29 cellular contexts compared by ENCODE assay signal in genomic region chr3:48891606-48892005, GRCh38.
"Had no signal": no experiment of that assay in that cellular context is flagged by ENCODE, and none has a peak within 500 bp of the region (broad histone marks: within the 10 kb centered on the region; RNA-seq: fewer than 3 reads in every experiment).

No MANE protein-coding gene starts in this region.

- H3K4me1 ChIP-seq: vagina had no signal

- H3K9ac ChIP-seq: parathyroid adenoma had no signal

- H3K27me3 Mint-ChIP-seq: naive B cell; natural killer cell treated with Interleukin-12 subunit alpha and Interleukin-12 subunit beta and Interleukin-15 and Interleukin-18, amount 100 ng/mL, for 72 hours; progenitor cell of endocrine pancreas had no signal

- DNase-seq: effector CD4-positive, alpha-beta T cell; endodermal cell; heart left ventricle; hippocampal formation; islet precursor cell; kidney glomerular epithelial cell; left colon; left ventricle myocardium superior; lower lobe of right lung; naive B cell; right lobe of liver; stimulated activated CD4-positive, alpha-beta T cell treated with anti-CD3 and anti-CD28 coated beads, Interleukin-12 subunit alpha, Interleukin-12 subunit beta, amount 100 ng/mL, for 4 hours; stimulated activated CD4-positive, alpha-beta T cell treated with anti-CD3 and anti-CD28 coated beads, Interleukin-1b, Interleukin-23, amount 100 ng/mL, for 48 hours; stimulated activated CD4-positive, alpha-beta T cell treated with anti-CD3 and anti-CD28 coated beads, Interleukin-4, amount 100 ng/mL, for 1 hour; stimulated activated CD8-positive, alpha-beta memory T cell treated with anti-CD3 and anti-CD28 coated beads, Interleukin-4, amount 100 ng/mL, for 48 hours; stimulated activated naive CD4-positive, alpha-beta T cell treated with Interleukin-2 at 50 U/mL for 16 hours; stomach; thyroid gland; trophoblast cell had no signal

- H3K4me3 ChIP-seq: coronary artery, esophagus muscularis mucosa, gastroesophageal sphincter, heart left ventricle, lower lobe of right lung, right lobe of liver, smooth muscle cell, stomach, thyroid gland, vagina had no signal

- H3K36me3 ChIP-seq: thyroid gland, vagina had no signal

- ATAC-seq: foreskin keratinocyte; gastroesophageal sphincter; heart left ventricle; left colon; left ventricle myocardium superior; lower lobe of right lung; natural killer cell treated with Interleukin-12 subunit alpha and Interleukin-12 subunit beta and Interleukin-15 and Interleukin-18, amount 100 ng/mL, for 72 hours; right lobe of liver had no signal

- H2AFZ ChIP-seq: parathyroid adenoma had no signal

- H3K4me1 Mint-ChIP-seq: endodermal cell, neural crest cell had no signal

- H3K9me3 Mint-ChIP-seq: endodermal cell; naive B cell; natural killer cell treated with Interleukin-12 subunit alpha and Interleukin-12 subunit beta and Interleukin-15 and Interleukin-18, amount 100 ng/mL, for 72 hours; neural crest cell had no signal

- H3K27ac Mint-ChIP-seq: endodermal cell, naive B cell, progenitor cell of endocrine pancreas had no signal

- H3K27me3 ChIP-seq: esophagus muscularis mucosa, foreskin keratinocyte, gastroesophageal sphincter, heart left ventricle, right lobe of liver, stomach, thyroid gland, vagina had no signal

- H3K4me2 ChIP-seq: smooth muscle cell had no signal

- H3K27ac ChIP-seq: coronary artery, esophagus muscularis mucosa, foreskin keratinocyte, gastroesophageal sphincter, heart left ventricle, lower lobe of right lung, parathyroid adenoma, right lobe of liver, stomach, thyroid gland, vagina had no signal

- H3K4me3 Mint-ChIP-seq: endodermal cell; natural killer cell treated with Interleukin-12 subunit alpha and Interleukin-12 subunit beta and Interleukin-15 and Interleukin-18, amount 100 ng/mL, for 72 hours; neural crest cell had no signal

- H3K9me3 ChIP-seq: esophagus muscularis mucosa, gastroesophageal sphincter, heart left ventricle, lower lobe of right lung, right lobe of liver, stomach, thyroid gland, vagina had no signal

- H3K36me3 Mint-ChIP-seq: natural killer cell treated with Interleukin-12 subunit alpha and Interleukin-12 subunit beta and Interleukin-15 and Interleukin-18, amount 100 ng/mL, for 72 hours had no signal
